8 cellular contexts compared by ENCODE assay signal in genomic region chr12:89333564-89334252, GRCh38. TPM values are rescaled to one million over a fixed set of nuclear protein-coding genes. Genes with fewer than 3 reads are reported as not detected.
DNase-seq lines count a peak whose midpoint lies in the region.

No MANE protein-coding gene starts in this region.

- no peaks in the 10 kb centered on the region for H3K27me3 Mint-ChIP-seq in activated CD4-positive, alpha-beta T cell treated with anti-CD3 and anti-CD28 coated beads, Interleukin-2, amount 10 ng/mL, durations not matched to agents 24 days and 14 days
- H3K27me3 Mint-ChIP-seq in activated naive CD8-positive, alpha-beta T cell treated with anti-CD3 and anti-CD28 coated beads for 36 hours = no peaks in the 10 kb centered on the region

- peak overlapping the region; percentile 67 for H3K4me3 Mint-ChIP-seq in activated CD4-positive, alpha-beta T cell treated with anti-CD3 and anti-CD28 coated beads, Interleukin-2, amount 10 ng/mL, durations not matched to agents 24 days and 14 days
- H3K4me3 Mint-ChIP-seq in activated naive CD8-positive, alpha-beta T cell treated with anti-CD3 and anti-CD28 coated beads for 36 hours = no peak overlapping the region

- peaks cover 28% of the 10 kb centered on the region for H3K4me1 Mint-ChIP-seq in activated CD4-positive, alpha-beta T cell treated with anti-CD3 and anti-CD28 coated beads, Interleukin-2, amount 10 ng/mL, durations not matched to agents 24 days and 14 days
- H3K4me1 Mint-ChIP-seq in activated naive CD8-positive, alpha-beta T cell treated with anti-CD3 and anti-CD28 coated beads for 36 hours = peaks cover 10% of the 10 kb centered on the region

- peak; percentile 81 for DNase-seq in activated CD4-positive, alpha-beta T cell treated with anti-CD3 and anti-CD28 coated beads, Interleukin-2, amount 10 ng/mL, durations not matched to agents 24 days and 14 days
- no peak for DNase-seq in activated CD4-positive, alpha-beta T cell treated with anti-CD3 and anti-CD28 coated beads for 1 hour
- DNase-seq in HT-29 (ENCODE audit: low spot score) (peak; percentile 38), NCI-H1694 (lab: John Stamatoyannopoulos, UW) (no peak), nucleus accumbens (lab: John Stamatoyannopoulos, UW) (no peak), NCI-H82 treated with DMSO at 0.1 percent for 48 hours (lab: John Stamatoyannopoulos, UW; ENCODE audit: unreplicated experiment) (no peak)
- peak; percentile 21 for DNase-seq in activated naive CD8-positive, alpha-beta T cell treated with anti-CD3 and anti-CD28 coated beads for 36 hours
- peak; percentile 36 for DNase-seq in stimulated activated CD8-positive, alpha-beta memory T cell treated with anti-CD3 and anti-CD28 coated beads, Interleukin-4, amount 100 ng/mL, for 48 hours

- peaks cover 6% of the 10 kb centered on the region for H3K9me3 Mint-ChIP-seq in activated CD4-positive, alpha-beta T cell treated with anti-CD3 and anti-CD28 coated beads, Interleukin-2, amount 10 ng/mL, durations not matched to agents 24 days and 14 days
- H3K9me3 Mint-ChIP-seq in activated naive CD8-positive, alpha-beta T cell treated with anti-CD3 and anti-CD28 coated beads for 36 hours = peaks cover 7% of the 10 kb centered on the region

- H3K36me3 Mint-ChIP-seq in activated CD4-positive, alpha-beta T cell treated with anti-CD3 and anti-CD28 coated beads, Interleukin-2, amount 10 ng/mL, durations not matched to agents 24 days and 14 days (ENCODE audit: low read depth) = peaks cover 14% of the 10 kb centered on the region
- peaks cover 2% of the 10 kb centered on the region for H3K36me3 Mint-ChIP-seq in activated naive CD8-positive, alpha-beta T cell treated with anti-CD3 and anti-CD28 coated beads for 36 hours

- intact Hi-C loops in activated CD4-positive, alpha-beta T cell treated with anti-CD3 and anti-CD28 coated beads, Interleukin-2, amount 10 ng/mL, durations not matched to agents 24 days and 14 days (cut with micrococcal nuclease) = loop anchor here (1.0 to 5.0 kb wide), 2 partner anchors 12 to 106 kb away; no protein-coding TSS in a partner anchor

- peak overlapping the region; percentile 87 for H3K27ac Mint-ChIP-seq in activated CD4-positive, alpha-beta T cell treated with anti-CD3 and anti-CD28 coated beads, Interleukin-2, amount 10 ng/mL, durations not matched to agents 24 days and 14 days
- H3K27ac Mint-ChIP-seq in activated naive CD8-positive, alpha-beta T cell treated with anti-CD3 and anti-CD28 coated beads for 36 hours = peak overlapping the region; percentile 78

RNA-seq across cellular contexts. Expression of gene DUSP6, which starts 18.6 kb away (rescaled TPM):
- 95.5 and 96.7 TPM in 2 replicates for total RNA-seq in activated CD4-positive, alpha-beta T cell treated with anti-CD3 and anti-CD28 coated beads, Interleukin-2, amount 10 ng/mL, durations not matched to agents 24 days and 14 days
- 112 and 135 TPM in 2 replicates for total RNA-seq in HT-29 (2014; rRNA removed; shearing (Covaris generic))
- total RNA-seq in activated naive CD8-positive, alpha-beta T cell treated with anti-CD3 and anti-CD28 coated beads for 36 hours = 10 to 100 TPM; 15.3 to 15.6 TPM

Comparison
In these comparisons a context has a peak if more than half of its experiments do, and no peak if none do; other contexts are left out.
1. DNase-seq: peak in activated CD4-positive, alpha-beta T cell treated with anti-CD3 and anti-CD28 coated beads, Interleukin-2, amount 10 ng/mL, durations not matched to agents 24 days and 14 days (single experiment), HT-29 (single experiment), activated naive CD8-positive, alpha-beta T cell treated with anti-CD3 and anti-CD28 coated beads for 36 hours (single experiment) and stimulated activated CD8-positive, alpha-beta memory T cell treated with anti-CD3 and anti-CD28 coated beads, Interleukin-4, amount 100 ng/mL, for 48 hours (single experiment); none in activated CD4-positive, alpha-beta T cell treated with anti-CD3 and anti-CD28 coated beads for 1 hour (single experiment), NCI-H1694 (single experiment), nucleus accumbens (0 of 56) and NCI-H82 treated with DMSO at 0.1 percent for 48 hours (single experiment).